35 cellular contexts compared by ENCODE assay signal in genomic region chr2:220441404-220441803, GRCh38.
"Had no signal": no experiment of that assay in that cellular context is flagged by ENCODE, and none has a peak within 500 bp of the region (broad histone marks: within the 10 kb centered on the region; RNA-seq: fewer than 3 reads in every experiment).

No MANE protein-coding gene starts in this region.

- H3K9me3 ChIP-seq: adrenal gland, ascending aorta, body of pancreas, breast epithelium had no signal

- FAIRE-seq: astrocyte, bronchial epithelial cell had no signal

- H3K27ac ChIP-seq: adrenal gland, ascending aorta, body of pancreas, brain microvascular endothelial cell, breast epithelium, cardiac muscle cell had no signal

- H3K4me1 ChIP-seq: adrenal gland, ascending aorta, body of pancreas, breast epithelium had no signal

- DNase-seq: activated effector memory CD4-positive, alpha-beta T cell treated with anti-CD3 and anti-CD28 coated beads, Interleukin-2, amount 50 U/mL, for 16 hours; activated effector memory CD4-positive, alpha-beta T cell treated with Interleukin-2 at 50 U/mL for 16 hours; activated gamma-delta T cell; activated gamma-delta T cell treated with Interleukin-2 at 50 U/mL for 16 hours; activated naive CD4-positive, alpha-beta T cell; activated naive CD4-positive, alpha-beta T cell treated with anti-CD3 and anti-CD28 coated beads for 36 hours; activated naive CD4-positive, alpha-beta T cell treated with anti-CD3 and anti-CD28 coated beads, Interleukin-2, amount 10 ng/mL, durations not matched to agents 7 days and 5 days; activated naive CD4-positive, alpha-beta T cell treated with anti-CD3 and anti-CD28 coated beads, Interleukin-2, amount 50 U/mL, for 16 hours; activated naive CD4-positive, alpha-beta T cell treated with Interleukin-2 at 50 U/mL for 16 hours; activated naive CD8-positive, alpha-beta T cell treated with anti-CD3 and anti-CD28 coated beads for 36 hours; activated naive CD8-positive, alpha-beta T cell treated with anti-CD3 and anti-CD28 coated beads, Interleukin-2, amount 10 ng/mL, durations not matched to agents 7 days and 5 days; activated naive CD8-positive, alpha-beta T cell treated with anti-CD3 and anti-CD28 coated beads, Interleukin-2, amount 50 U/mL, for 24 hours; activated T-cell treated with anti-CD3 and anti-CD28 coated beads for 4 hours; activated T-cell treated with anti-CD3 and anti-CD28 coated beads, Interleukin-2, amount 50 U/mL, for 1 hour; activated T-cell treated with anti-CD3 and anti-CD28 coated beads, Interleukin-2, amount 50 U/mL, for 24 hours; activated T-cell treated with anti-CD3 and anti-CD28 coated beads, Interleukin-2, amount 50 U/mL, for 4 hours; activated T-cell treated with anti-CD3 and anti-CD28 coated beads, Interleukin-2, amount 50 U/mL, for 48 hours; activated T-cell treated with anti-CD3 and anti-CD28 coated beads, Interleukin-2, amount 50 U/mL, for 72 hours; adrenal gland; amniotic stem cell; amygdala; anterior cingulate cortex; aorta; body of pancreas; brain microvascular endothelial cell; caudate nucleus; central memory CD4-positive, alpha-beta T cell; cerebellar nuclear complex had no signal

- ATAC-seq: activated naive CD4-positive, alpha-beta T cell treated with anti-CD3 and anti-CD28 coated beads, Interleukin-2, amount 50 U/mL, for 72 hours; activated naive CD8-positive, alpha-beta T cell treated with anti-CD3 and anti-CD28 coated beads, Interleukin-2, amount 50 U/mL, for 24 hours; activated T-cell treated with anti-CD3 and anti-CD28 coated beads, Interleukin-2, amount 50 U/mL, for 4 hours; activated T-cell treated with anti-CD3 and anti-CD28 coated beads, Interleukin-2, amount 50 U/mL, for 72 hours; activated T-helper 17 cell treated with anti-CD3 and anti-CD28 coated beads, Interleukin-2, amount 50 U/mL, for 72 hours; body of pancreas had no signal

- H3K27me3 ChIP-seq: adrenal gland, ascending aorta, body of pancreas, brain microvascular endothelial cell, breast epithelium, cardiac muscle cell had no signal

- H3K4me3 ChIP-seq: adrenal gland, ascending aorta, body of pancreas, breast epithelium, cardiac muscle cell had no signal

- H3K36me3 ChIP-seq: adrenal gland, ascending aorta, brain microvascular endothelial cell, breast epithelium, cardiac muscle cell had no signal
